In the genomic region with DNA sequence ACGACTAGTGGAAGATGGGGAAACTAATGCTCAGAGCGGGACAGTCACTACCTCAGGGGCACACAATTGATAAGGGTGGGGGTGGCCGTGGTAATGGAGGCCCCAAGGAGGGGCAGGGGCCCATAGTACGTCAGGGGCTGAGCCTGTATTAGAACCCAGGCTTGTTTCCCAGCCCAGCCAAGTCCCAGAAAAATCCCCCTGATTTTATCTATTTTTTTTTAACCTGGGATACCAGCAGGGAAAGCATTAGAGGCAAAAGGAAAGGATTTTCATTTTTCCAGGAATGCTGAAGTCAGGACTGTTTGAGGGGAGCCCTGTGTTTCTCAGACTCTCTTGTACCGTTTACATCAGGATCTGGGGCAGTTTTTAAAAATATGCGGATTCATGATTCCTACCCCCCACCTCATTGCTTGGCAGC, we compare ENCODE assay signal across 8 cellular contexts. TPM values are rescaled to one million over a fixed set of nuclear protein-coding genes. Genes with fewer than 3 reads are reported as not detected.
DNase-seq lines count a peak whose midpoint lies in the region; ATAC-seq and TF ChIP-seq lines count a peak whose summit lies in the region.

No MANE protein-coding gene starts in this region.

- H3K36me3 ChIP-seq in ES-I3 (ENCODE audit: insufficient read depth, low read length) (no peaks in the 10 kb centered on the region), esophagus muscularis mucosa (peaks cover 0 to 6% (median 3%) of the 10 kb centered on the region in 4 donors)

- H3K4me1 Mint-ChIP-seq in progenitor cell of endocrine pancreas (ENCODE audit: low read depth): peaks cover 21% of the 10 kb centered on the region

- DNase-seq in RWPE1 (ENCODE audit: low spot score) (no peak), esophagus muscularis mucosa (ENCODE audit: extremely low spot score) (no peak), progenitor cell of endocrine pancreas (ENCODE audit: low spot score, unreplicated experiment) (no peak), DMS53 (lab: John Stamatoyannopoulos, UW) (no peak), DMS79 (lab: John Stamatoyannopoulos, UW) (no peak)

- H3K27ac Mint-ChIP-seq in progenitor cell of endocrine pancreas: peak overlapping the region; percentile 99

- WGBS in esophagus muscularis mucosa: 11% methylated on average over 6 of the region's 6 CpGs

- H3K4me3 ChIP-seq in esophagus muscularis mucosa: peak overlapping the region; percentile 66 to 81 (median 74)

- H3K27me3 Mint-ChIP-seq in progenitor cell of endocrine pancreas: peaks cover 6% of the 10 kb centered on the region

- H3K4me1 ChIP-seq in ES-I3 (ENCODE audit: insufficient read depth, low read length): peaks cover 20% of the 10 kb centered on the region
- peaks cover 12 to 20% (median 17%) of the 10 kb centered on the region in 4 donors for H3K4me1 ChIP-seq in esophagus muscularis mucosa

- H3K9ac ChIP-seq in ES-I3 (ENCODE audit: low read depth, low read length): peak overlapping the region; percentile 74

- no peaks in the 10 kb centered on the region for H3K27me3 ChIP-seq in esophagus muscularis mucosa

- H3K36me3 Mint-ChIP-seq in progenitor cell of endocrine pancreas (ENCODE audit: insufficient read depth): peaks cover 3% of the 10 kb centered on the region

- H3K27ac ChIP-seq in RWPE1: peak overlapping the region; percentile 88
- H3K27ac ChIP-seq in esophagus muscularis mucosa (replicated peaks in 1 of 4): peak overlapping the region; percentile 84 to 92 (median 89)

- intact Hi-C loops in esophagus muscularis mucosa (cut with DNase I): loop anchor here (1.0 kb wide), 1 partner anchor 83 kb away; no protein-coding TSS in a partner anchor

- no peaks in the 10 kb centered on the region for H3K9me3 ChIP-seq in ES-I3 (ENCODE audit: control insufficient read depth, insufficient read depth, low read length)
- no peaks in the 10 kb centered on the region for H3K9me3 ChIP-seq in esophagus muscularis mucosa

- no peak for TF ChIP-seq POLR2A in esophagus muscularis mucosa (IDR thresholded peaks at IDR 0.05; ENCODE audit: low read depth)

- CTCF ChIA-PET in RWPE1 (lab: Yijun Ruan, JAX): interaction anchor here (0.6 to 4.8 kb wide), 10 partner anchors 12 to 121 kb away, joined by 3 to 57 read pairs (median 4); a partner anchor contains a TSS

- peak; percentile 34 for TF ChIP-seq CTCF in RWPE1 (conservative IDR thresholded peaks at IDR 0.05; ENCODE audit: low read depth)
- TF ChIP-seq CTCF in esophagus muscularis mucosa (IDR thresholded peaks at IDR 0.05): no peak
- TF ChIP-seq CTCF in progenitor cell of endocrine pancreas (IDR thresholded peaks at IDR 0.05; ENCODE audit: unreplicated experiment): peak; percentile 16

- no peak for TF ChIP-seq EP300 in esophagus muscularis mucosa (IDR thresholded peaks at IDR 0.05)

- ATAC-seq in HG03565 (IDR thresholded peaks at IDR 0.05; ENCODE audit: unreplicated experiment): no peak
- ATAC-seq in HG03469 (IDR thresholded peaks at IDR 0.05; ENCODE audit: unreplicated experiment): no peak

- H3K4me3 Mint-ChIP-seq in progenitor cell of endocrine pancreas (ENCODE audit: low read depth): peak overlapping the region; percentile 95

- POLR2A ChIA-PET in RWPE1 (lab: Yijun Ruan, JAX; ENCODE audit: low non-redundant PET): interaction anchor here (1.4 to 1.9 kb wide), 2 partner anchors 80 to 82 kb away, joined by 5 to 13 read pairs; a partner anchor contains a TSS

- H3K9me3 Mint-ChIP-seq in progenitor cell of endocrine pancreas (ENCODE audit: low read depth): no peaks in the 10 kb centered on the region

RNA-seq across cellular contexts. Expression of a gene that starts 0.4 kb away (rescaled TPM):
- total RNA-seq in esophagus muscularis mucosa: under 1 TPM; 0.17 to 0.84 (median 0.37) TPM
- 0.98 and 1.2 TPM in 2 replicates for total RNA-seq in progenitor cell of endocrine pancreas

RNA-seq across cellular contexts. Expression of a gene that starts 0.4 kb away (rescaled TPM):
- total RNA-seq in esophagus muscularis mucosa: 10 to 100 TPM; 27.7 to 36.1 (median 28.5) TPM
- total RNA-seq in progenitor cell of endocrine pancreas: 71.5 and 72.5 TPM in 2 replicates

Comparison
In these comparisons a context has a peak if more than half of its experiments do, and no peak if none do; other contexts are left out.
1. CTCF ChIP-seq: peak in RWPE1 (single experiment) and progenitor cell of endocrine pancreas (single experiment); none in esophagus muscularis mucosa (0 of 3).